25 cellular contexts compared by ENCODE assay signal in genomic region chr2:222887124-222887523, GRCh38. TPM values are rescaled to one million over a fixed set of nuclear protein-coding genes. Genes with fewer than 3 reads are reported as not detected.
DNase-seq lines count a peak whose midpoint lies in the region; ATAC-seq and TF ChIP-seq lines count a peak whose summit lies in the region.
"Had no signal": no experiment of that assay in that cellular context is flagged by ENCODE, and none has a peak within 500 bp of the region (broad histone marks: within the 10 kb centered on the region; RNA-seq: fewer than 3 reads in every experiment).

No MANE protein-coding gene starts in this region.

- no peak overlapping the region for H2AFZ ChIP-seq in GM23248

- no peaks in the 10 kb centered on the region for H3K9me2 ChIP-seq in GM23248 (ENCODE audit: insufficient read depth)

- H3K36me3 ChIP-seq in GM23248 (ENCODE audit: low read depth), result no peaks in the 10 kb centered on the region
- H3K36me3 ChIP-seq: BE2C had no signal

- no peak for ATAC-seq in HG03457 (IDR thresholded peaks at IDR 0.05; ENCODE audit: unreplicated experiment)
- ATAC-seq: CD8-positive, alpha-beta T cell; left lobe of liver; right cardiac atrium had no signal

- no peak overlapping the region for H3K9ac ChIP-seq in GM23248

- H3K79me2 ChIP-seq in GM23248 (ENCODE audit: insufficient read depth), result peaks cover 99% of the 10 kb centered on the region

- H3K27ac ChIP-seq in GM23248, result no peak overlapping the region
- H3K27ac ChIP-seq in substantia nigra (ENCODE audit: low read depth, low read length, poor library complexity, severe bottlenecking), result no peak overlapping the region
- H3K27ac ChIP-seq: dorsolateral prefrontal cortex had no signal

- peaks cover 33% of the 10 kb centered on the region for H3K4me1 ChIP-seq in GM23248 (ENCODE audit: insufficient read depth)

- in situ Hi-C loops in GM23248 (cut with MboI), result no loop called here

- H3K4me2 ChIP-seq in GM23248 (ENCODE audit: unreplicated experiment), result no peak overlapping the region

- WGBS in GM23248 (ENCODE audit: low coverage in 1 of 2, low lambda C conversion rate in 2 of 2, missing lambda C conversion rate in 2 of 2), 2 experiments, result 100% methylated on average over 1 of the region's 1 CpG

- H3K4me3 ChIP-seq in AG10803 (ENCODE audit: low read length) (no peak overlapping the region), GM23248 (no peak overlapping the region)
- H3K4me3 ChIP-seq: dorsolateral prefrontal cortex had no signal

- H3F3A ChIP-seq in GM23248 (ENCODE audit: insufficient read depth), result peaks cover 15% of the 10 kb centered on the region; the same call in 1 of the 2 replicates

- H3K27me3 ChIP-seq in GM23248 (replicated peaks; ENCODE audit: insufficient read depth), result no peaks in the 10 kb centered on the region
- H3K27me3 ChIP-seq: BE2C, dorsolateral prefrontal cortex had no signal

- TF ChIP-seq CTCF in AG10803 (conservative IDR thresholded peaks at IDR 0.05; ENCODE audit: low read length), result no peak

- peaks cover 12% of the 10 kb centered on the region for H4K20me1 ChIP-seq in GM23248 (ENCODE audit: insufficient read depth)

- DNase-seq in AG10803 (ENCODE audit: low read depth) (peak; percentile 18), GM23248 (peak; percentile 42), dermis blood vessel endothelial cell (peak; percentile 25), kidney tubule cell (ENCODE audit: low spot score) (peak; percentile 34), substantia nigra (lab: John Stamatoyannopoulos, UW) (no peak), NCI-H774 (lab: John Stamatoyannopoulos, UW) (no peak)
- DNase-seq: ACHN; activated CD4-positive, alpha-beta T cell treated with anti-CD3 and anti-CD28 coated beads for 4 hours; activated effector memory CD4-positive, alpha-beta T cell treated with anti-CD3 and anti-CD28 coated beads, Interleukin-2, amount 50 U/mL, for 16 hours; BE2C; CD8-positive, alpha-beta T cell; dorsolateral prefrontal cortex; H7; hypothalamus; mesendoderm; MM.1S; NCI-H1105 treated with DMSO at 0.1 percent for 48 hours; NCI-H1930; NCI-H524 treated with DMSO at 0.1 percent for 48 hours; posterior cingulate gyrus; right cardiac atrium; SHP77; stimulated activated CD8-positive, alpha-beta memory T cell treated with anti-CD3 and anti-CD28 coated beads, Interleukin-4, amount 100 ng/mL, for 48 hours had no signal

- H3K9me3 ChIP-seq in GM23248 (ENCODE audit: low read depth), result no peaks in the 10 kb centered on the region
- H3K9me3 ChIP-seq: BE2C had no signal

RNA-seq across cellular contexts. Expression of gene ACSL3, which starts 26.3 kb away (rescaled TPM):
- total RNA-seq in GM23248 (2014; rRNA removed; shearing (Covaris generic)), result 61.5 and 66.5 TPM in 2 replicates
- 47.1 and 48.6 TPM in 2 replicates for polyA plus RNA-seq in GM23248 (2016; fragmentation: Nextera tagmentation; extraction: Ambion mirVana)
- total RNA-seq in dermis blood vessel endothelial cell, result 125 and 137 TPM in 2 replicates

Comparison
In these comparisons a context has a peak if more than half of its experiments do, and no peak if none do; other contexts are left out.
1. DNase-seq: peak in AG10803 (single experiment), GM23248 (single experiment), dermis blood vessel endothelial cell (single experiment) and kidney tubule cell (single experiment); none in substantia nigra (0 of 49) and NCI-H774 (single experiment).